Comparison of ENCODE assay signal across 31 cellular contexts in genomic region chr21:41403966-41404365, GRCh38. TPM values are rescaled to one million over a fixed set of nuclear protein-coding genes. Genes with fewer than 3 reads are reported as not detected.
"Had no signal": no experiment of that assay in that cellular context is flagged by ENCODE, and none has a peak within 500 bp of the region (broad histone marks: within the 10 kb centered on the region; RNA-seq: fewer than 3 reads in every experiment).

No MANE protein-coding gene starts in this region.

- H3K4me1 ChIP-seq: ascending aorta, breast epithelium, gastroesophageal sphincter had no signal

- H3K4me3 Mint-ChIP-seq: activated CD8-positive, alpha-beta T cell treated with anti-CD3 and anti-CD28 coated beads for 36 hours; activated naive CD4-positive, alpha-beta T cell treated with anti-CD3 and anti-CD28 coated beads, Interleukin-2, amount 10 ng/mL, durations not matched to agents 7 days and 5 days; activated naive CD8-positive, alpha-beta T cell treated with anti-CD3 and anti-CD28 coated beads, Interleukin-2, amount 10 ng/mL, durations not matched to agents 7 days and 5 days; activated T-cell treated with anti-CD3 and anti-CD28 coated beads, Interleukin-2, amount 50 U/mL, for 24 hours; activated T-cell treated with anti-CD3 and anti-CD28 coated beads, Interleukin-2, amount 50 U/mL, for 72 hours; brain; WTC11 had no signal

- H3K4me3 ChIP-seq: ascending aorta, breast epithelium, cardiac muscle cell, esophagus squamous epithelium, gastroesophageal sphincter had no signal

- H3K27me3 ChIP-seq: ascending aorta, breast epithelium, cardiac muscle cell, esophagus squamous epithelium had no signal

- H3K27ac Mint-ChIP-seq: activated CD8-positive, alpha-beta T cell treated with anti-CD3 and anti-CD28 coated beads for 36 hours; activated naive CD4-positive, alpha-beta T cell treated with anti-CD3 and anti-CD28 coated beads, Interleukin-2, amount 10 ng/mL, durations not matched to agents 7 days and 5 days; activated naive CD4-positive, alpha-beta T cell treated with anti-CD3 and anti-CD28 coated beads, Interleukin-2, amount 50 U/mL, for 72 hours; activated naive CD8-positive, alpha-beta T cell treated with anti-CD3 and anti-CD28 coated beads, Interleukin-2, amount 10 ng/mL, durations not matched to agents 7 days and 5 days; activated T-cell treated with anti-CD3 and anti-CD28 coated beads, Interleukin-2, amount 50 U/mL, for 24 hours; activated T-cell treated with anti-CD3 and anti-CD28 coated beads, Interleukin-2, amount 50 U/mL, for 72 hours; WTC11 had no signal

- DNase-seq: activated CD4-positive, alpha-beta T cell treated with anti-CD3 and anti-CD28 coated beads for 48 hours; activated CD4-positive, alpha-beta T cell treated with anti-CD3 and anti-CD28 coated beads, Interleukin-2, amount 50 U/mL, for 1 hour; activated CD4-positive, alpha-beta T cell treated with anti-CD3 and anti-CD28 coated beads, Interleukin-2, amount 50 U/mL, for 48 hours; activated CD8-positive, alpha-beta memory T cell treated with anti-CD3 and anti-CD28 coated beads, Interleukin-2, amount 50 U/mL, for 48 hours; activated CD8-positive, alpha-beta T cell treated with anti-CD3 and anti-CD28 coated beads for 36 hours; activated gamma-delta T cell; activated naive CD4-positive, alpha-beta T cell; activated naive CD4-positive, alpha-beta T cell treated with anti-CD3 and anti-CD28 coated beads, Interleukin-2, amount 10 ng/mL, durations not matched to agents 7 days and 5 days; activated naive CD8-positive, alpha-beta T cell treated with anti-CD3 and anti-CD28 coated beads, Interleukin-2, amount 10 ng/mL, durations not matched to agents 7 days and 5 days; activated T-cell treated with anti-CD3 and anti-CD28 coated beads for 4 hours; activated T-cell treated with anti-CD3 and anti-CD28 coated beads, Interleukin-2, amount 50 U/mL, for 24 hours; activated T-cell treated with anti-CD3 and anti-CD28 coated beads, Interleukin-2, amount 50 U/mL, for 72 hours; central memory CD4-positive, alpha-beta T cell; cerebellar nuclear complex; cortex of kidney; effector CD8-positive, alpha-beta T cell; esophagus squamous epithelium; foreskin melanocyte; T-helper 2 cell had no signal

- H3K27me3 Mint-ChIP-seq: activated CD8-positive, alpha-beta T cell treated with anti-CD3 and anti-CD28 coated beads for 36 hours; activated naive CD4-positive, alpha-beta T cell treated with anti-CD3 and anti-CD28 coated beads, Interleukin-2, amount 10 ng/mL, durations not matched to agents 7 days and 5 days; activated naive CD8-positive, alpha-beta T cell treated with anti-CD3 and anti-CD28 coated beads, Interleukin-2, amount 10 ng/mL, durations not matched to agents 7 days and 5 days; activated T-cell treated with anti-CD3 and anti-CD28 coated beads, Interleukin-2, amount 50 U/mL, for 24 hours had no signal

- H3K9me3 Mint-ChIP-seq: activated CD8-positive, alpha-beta T cell treated with anti-CD3 and anti-CD28 coated beads for 36 hours; activated naive CD4-positive, alpha-beta T cell treated with anti-CD3 and anti-CD28 coated beads, Interleukin-2, amount 10 ng/mL, durations not matched to agents 7 days and 5 days; activated naive CD4-positive, alpha-beta T cell treated with anti-CD3 and anti-CD28 coated beads, Interleukin-2, amount 50 U/mL, for 72 hours; activated naive CD8-positive, alpha-beta T cell treated with anti-CD3 and anti-CD28 coated beads, Interleukin-2, amount 10 ng/mL, durations not matched to agents 7 days and 5 days; activated T-cell treated with anti-CD3 and anti-CD28 coated beads, Interleukin-2, amount 50 U/mL, for 24 hours; activated T-cell treated with anti-CD3 and anti-CD28 coated beads, Interleukin-2, amount 50 U/mL, for 72 hours; WTC11 had no signal

- ATAC-seq: activated CD8-positive, alpha-beta T cell treated with anti-CD3 and anti-CD28 coated beads for 36 hours; activated naive CD4-positive, alpha-beta T cell treated with anti-CD3 and anti-CD28 coated beads, Interleukin-2, amount 50 U/mL, for 72 hours; activated T-cell treated with anti-CD3 and anti-CD28 coated beads, Interleukin-2, amount 50 U/mL, for 72 hours; gastroesophageal sphincter; WTC11 had no signal

- H3K36me3 ChIP-seq: breast epithelium, cardiac muscle cell had no signal

- FAIRE-seq: endometrium, endothelial cell of umbilical vein, TTC549 had no signal

- H3K36me3 Mint-ChIP-seq: brain, WTC11 had no signal

- H3K4me1 Mint-ChIP-seq: brain, WTC11 had no signal

- H3K27ac ChIP-seq: ascending aorta, breast epithelium, cardiac muscle cell, epithelial cell of prostate, esophagus squamous epithelium, gastroesophageal sphincter, VCaP had no signal

- H3K9me3 ChIP-seq: ascending aorta, breast epithelium, esophagus squamous epithelium, gastroesophageal sphincter had no signal

RNA-seq across cellular contexts. Expression of gene MX1, which starts 22.1 kb away (rescaled TPM):
- total RNA-seq: cardiac muscle cell had no signal
- polyA plus RNA-seq: cardiac muscle cell had no signal

RNA-seq across cellular contexts. Expression of gene MX2, which starts 42.1 kb away (rescaled TPM):
- total RNA-seq: endothelial cell of umbilical vein had no signal
